Comparison of ENCODE assay signal across 14 cellular contexts in genomic region chr7:121151663-121152344, GRCh38.
"Had no signal": no experiment of that assay in that cellular context is flagged by ENCODE, and none has a peak within 500 bp of the region (broad histone marks: within the 10 kb centered on the region; RNA-seq: fewer than 3 reads in every experiment).

No MANE protein-coding gene starts in this region.

- H3K4me1 Mint-ChIP-seq: activated CD4-positive, alpha-beta T cell treated with anti-CD3 and anti-CD28 coated beads, Interleukin-2, amount 10 ng/mL, durations not matched to agents 7 days and 5 days; stimulated activated effector memory CD8-positive, alpha-beta T cell treated with anti-CD3 and anti-CD28 coated beads, Interleukin-12 subunit alpha, Interleukin-12 subunit beta, amount 100 ng/mL, for 72 hours had no signal

- FAIRE-seq: colon, urothelium cell line had no signal

- H3K4me3 ChIP-seq: esophagus muscularis mucosa, thyroid gland had no signal

- H3K4me3 Mint-ChIP-seq: activated CD4-positive, alpha-beta T cell treated with anti-CD3 and anti-CD28 coated beads, Interleukin-2, amount 10 ng/mL, durations not matched to agents 7 days and 5 days; stimulated activated effector memory CD8-positive, alpha-beta T cell treated with anti-CD3 and anti-CD28 coated beads, Interleukin-12 subunit alpha, Interleukin-12 subunit beta, amount 100 ng/mL, for 72 hours had no signal

- H3K27me3 ChIP-seq: esophagus muscularis mucosa, thyroid gland had no signal

- ATAC-seq: stimulated activated effector memory CD8-positive, alpha-beta T cell treated with anti-CD3 and anti-CD28 coated beads, Interleukin-12 subunit alpha, Interleukin-12 subunit beta, amount 100 ng/mL, for 72 hours had no signal

- H3K9me3 Mint-ChIP-seq: activated CD4-positive, alpha-beta T cell treated with anti-CD3 and anti-CD28 coated beads, Interleukin-2, amount 10 ng/mL, durations not matched to agents 7 days and 5 days; stimulated activated effector memory CD8-positive, alpha-beta T cell treated with anti-CD3 and anti-CD28 coated beads, Interleukin-12 subunit alpha, Interleukin-12 subunit beta, amount 100 ng/mL, for 72 hours had no signal

- H3K4me1 ChIP-seq: esophagus muscularis mucosa, thyroid gland had no signal

- H3K36me3 ChIP-seq: thyroid gland had no signal

- H3K27ac ChIP-seq: esophagus muscularis mucosa, thyroid gland had no signal

- H3K36me3 Mint-ChIP-seq: stimulated activated effector memory CD8-positive, alpha-beta T cell treated with anti-CD3 and anti-CD28 coated beads, Interleukin-12 subunit alpha, Interleukin-12 subunit beta, amount 100 ng/mL, for 72 hours had no signal

- DNase-seq: activated CD4-positive, alpha-beta T cell treated with anti-CD3 and anti-CD28 coated beads, Interleukin-2, amount 10 ng/mL, durations not matched to agents 7 days and 5 days; activated CD8-positive, alpha-beta memory T cell treated with anti-CD3 and anti-CD28 coated beads for 24 hours; activated naive CD4-positive, alpha-beta T cell; caudate nucleus; hippocampal formation; kidney glomerular epithelial cell; mesenchymal stem cell; stimulated activated CD4-positive, alpha-beta T cell treated with anti-CD3 and anti-CD28 coated beads, Interleukin-12 subunit alpha, Interleukin-12 subunit beta, amount 100 ng/mL, for 4 hours; stimulated activated CD4-positive, alpha-beta T cell treated with anti-CD3 and anti-CD28 coated beads, Interleukin-2, amount 100 ng/mL, for 24 hours; thyroid gland had no signal

- H3K27ac Mint-ChIP-seq: activated CD4-positive, alpha-beta T cell treated with anti-CD3 and anti-CD28 coated beads, Interleukin-2, amount 10 ng/mL, durations not matched to agents 7 days and 5 days; stimulated activated effector memory CD8-positive, alpha-beta T cell treated with anti-CD3 and anti-CD28 coated beads, Interleukin-12 subunit alpha, Interleukin-12 subunit beta, amount 100 ng/mL, for 72 hours had no signal

- H3K9me3 ChIP-seq: esophagus muscularis mucosa, thyroid gland had no signal
